In genomic region chr5:8600843-8601242, GRCh38 we compare ENCODE assay signal across 22 cellular contexts.
"Had no signal": no experiment of that assay in that cellular context is flagged by ENCODE, and none has a peak within 500 bp of the region (broad histone marks: within the 10 kb centered on the region; RNA-seq: fewer than 3 reads in every experiment).

No MANE protein-coding gene starts in this region.

- H3K4me3 Mint-ChIP-seq: IgD-negative memory B cell had no signal

- H3K9ac ChIP-seq: KMS-11 had no signal

- H3K27ac ChIP-seq: KMS-11, SJCRH30 had no signal

- H3K27me3 Mint-ChIP-seq: IgD-negative memory B cell had no signal

- ATAC-seq: K562, Panc1, Right ventricle myocardium inferior, SK-N-SH treated with all-trans-retinoic acid at 6 μM for 48 hours had no signal

- DNase-seq: MV-4-11, NCI-H1048, NCI-H1105, NCI-H1436 treated with DMSO at 0.1 percent for 48 hours, NCI-H1694, NCI-H187 treated with DMSO at 0.1 percent for 48 hours, NCI-H2029 treated with DMSO at 0.1 percent for 48 hours, NCI-H2171 treated with DMSO at 0.1 percent for 48 hours, NCI-H345, NCI-H446 treated with DMSO at 0.1 percent for 48 hours, NCI-H510A treated with DMSO at 0.1 percent for 48 hours, NCI-H526, NCI-H82, SHP77 treated with DMSO at 0.1 percent for 48 hours, SJCRH30 had no signal

- H3K4me2 ChIP-seq: KMS-11 had no signal

- H3K36me3 ChIP-seq: SJCRH30 had no signal

- H3K4me3 ChIP-seq: K562, SJCRH30 had no signal

- H3K27me3 ChIP-seq: SJCRH30 had no signal

- FAIRE-seq: HTR-8/SVneo, K562 had no signal

- H3K36me3 Mint-ChIP-seq: IgD-negative memory B cell had no signal

- H3K4me1 Mint-ChIP-seq: IgD-negative memory B cell had no signal

- H3K27ac Mint-ChIP-seq: IgD-negative memory B cell had no signal

- H3K9me3 ChIP-seq: SJCRH30 had no signal

- H3K4me1 ChIP-seq: SJCRH30 had no signal
